In genomic region chr4:40992472-40993298, GRCh38 we compare ENCODE assay signal across 7 cellular contexts.
DNase-seq lines count a peak whose midpoint lies in the region; ATAC-seq, FAIRE-seq and TF ChIP-seq lines count a peak whose summit lies in the region.

No MANE protein-coding gene starts in this region.

- H3K4me1 Mint-ChIP-seq in GM23338, result peaks cover 5% of the 10 kb centered on the region; the same call in 2 of the 3 replicates

- no peak overlapping the region for H3K4me3 ChIP-seq in fibroblast of the aortic adventitia (ENCODE audit: low read depth, low read length)
- H3K4me3 ChIP-seq in GM23338, result no peak overlapping the region

- FAIRE-seq in D721Med (lab: Jason Lieb, UNC), result no peak

- ATAC-seq in GM18861 (IDR thresholded peaks at IDR 0.05; ENCODE audit: unreplicated experiment) (peak; percentile 73), HG02623 (IDR thresholded peaks at IDR 0.05; ENCODE audit: unreplicated experiment) (peak; percentile 64), GM23338 (no peak)

- H3K4me2 ChIP-seq in GM23338, result no peak overlapping the region

- TF ChIP-seq CTCF in fibroblast of the aortic adventitia (IDR thresholded peaks at IDR 0.05; ENCODE audit: insufficient read depth, low read length), result no peak
- 0 out of 4 replicates have a peak, but pooled peaks of 1 of the 2 experiments have one; percentile 11 for TF ChIP-seq CTCF in GM23338 (conservative IDR thresholded peaks at IDR 0.05; ENCODE audit: low read depth in 2 of 2)
- TF ChIP-seq CTCF in D721Med (IDR thresholded peaks at IDR 0.05; ENCODE audit: insufficient read depth, missing control alignments), result no peak

- no peaks in the 10 kb centered on the region for H3K27me3 Mint-ChIP-seq in GM23338 (ENCODE audit: insufficient read depth, low read depth, poor library complexity)

- H3K27me3 ChIP-seq in GM23338 (ENCODE audit: insufficient read depth), result no peaks in the 10 kb centered on the region

- no peak overlapping the region for H3K4me3 Mint-ChIP-seq in GM23338

- no peaks in the 10 kb centered on the region for H3F3A ChIP-seq in GM23338 (replicated peaks; ENCODE audit: low read depth)

- H3K27ac ChIP-seq in GM23338 (ENCODE audit: low read depth), result no peak overlapping the region

- peak; percentile 84 to 87 for DNase-seq in NOMO-1 (lab: John Stamatoyannopoulos, UW; ENCODE audit: unreplicated experiment in 2 of 2)
- DNase-seq in fibroblast of the aortic adventitia (ENCODE audit: low read depth), result peak; percentile 78
- no peak for DNase-seq in stimulated activated CD4-positive, alpha-beta T cell treated with anti-CD3 and anti-CD28 coated beads, Interleukin-12 subunit alpha, Interleukin-12 subunit beta, amount 100 ng/mL, for 4 hours
- no peak for DNase-seq in GM23338 (ENCODE audit: low spot score)
- DNase-seq in D721Med (ENCODE audit: insufficient read length, low spot score), result no peak

- no peak overlapping the region for H2AFZ ChIP-seq in GM23338

- H3K4me1 ChIP-seq in GM23338 (ENCODE audit: insufficient read depth), result peaks cover 7% of the 10 kb centered on the region

- no peaks in the 10 kb centered on the region for H3K9me3 Mint-ChIP-seq in GM23338

- H3K27ac Mint-ChIP-seq in GM23338, result no peak overlapping the region

- no peaks in the 10 kb centered on the region for H3K36me3 Mint-ChIP-seq in GM23338 (ENCODE audit: low read depth)

- no peaks in the 10 kb centered on the region for H3K36me3 ChIP-seq in GM23338 (ENCODE audit: insufficient read depth)

- H4K20me1 ChIP-seq in GM23338 (replicated peaks; ENCODE audit: insufficient read depth), result 0 out of 2 replicates have a peak, but pooled peaks cover 3% of the 10 kb centered on the region

- H3K9me2 ChIP-seq in GM23338 (ENCODE audit: insufficient read depth), result no peaks in the 10 kb centered on the region

- H3K79me2 ChIP-seq in GM23338 (replicated peaks; ENCODE audit: insufficient read depth), result no peaks in the 10 kb centered on the region

TF ChIP-seq in GM23338, 12 proteins besides CTCF, POLR2A, EP300 and RAD21:
- TF ChIP-seq ZNF114 (CRISPR knock-in tag; IDR thresholded peaks at IDR 0.05) (no peak), ETS1 (IDR thresholded peaks at IDR 0.05) (no peak), EZH2phosphoT487 (IDR thresholded peaks at IDR 0.05; ENCODE audit: unreplicated experiment) (no peak), REST (IDR thresholded peaks at IDR 0.05; ENCODE audit: unreplicated experiment) (no peak), EZH2 (IDR thresholded peaks at IDR 0.05; ENCODE audit: low read depth, unreplicated experiment) (no peak), JUNB (IDR thresholded peaks at IDR 0.05; ENCODE audit: unreplicated experiment) (no peak), NANOG (IDR thresholded peaks at IDR 0.05; ENCODE audit: borderline replicate concordance) (no peak), POLR2AphosphoS5 (IDR thresholded peaks at IDR 0.05; ENCODE audit: low read depth) (no peak), CREB1 (CRISPR knock-in tag; IDR thresholded peaks at IDR 0.05; ENCODE audit: low read depth) (no peak), ZNF331 (CRISPR knock-in tag; IDR thresholded peaks at IDR 0.05; ENCODE audit: low read depth) (no peak), STAT1 (IDR thresholded peaks at IDR 0.05; ENCODE audit: unreplicated experiment) (no peak), ZNF462 (CRISPR knock-in tag; IDR thresholded peaks at IDR 0.05) (no peak)

Comparison
In these comparisons a context has a peak if more than half of its experiments do, and no peak if none do; other contexts are left out.
1. DNase-seq: peak in NOMO-1 (2 of 2) and fibroblast of the aortic adventitia (single experiment); none in stimulated activated CD4-positive, alpha-beta T cell treated with anti-CD3 and anti-CD28 coated beads, Interleukin-12 subunit alpha, Interleukin-12 subunit beta, amount 100 ng/mL, for 4 hours (single experiment), GM23338 (single experiment) and D721Med (single experiment).